In genomic region chr7:46651070-46651469, GRCh38 we compare ENCODE assay signal across 18 cellular contexts.
DNase-seq lines count a peak whose midpoint lies in the region; ATAC-seq, FAIRE-seq and TF ChIP-seq lines count a peak whose summit lies in the region.
"Had no signal": no experiment of that assay in that cellular context is flagged by ENCODE, and none has a peak within 500 bp of the region (broad histone marks: within the 10 kb centered on the region; RNA-seq: fewer than 3 reads in every experiment).

No MANE protein-coding gene starts in this region.

- peak; percentile 99 for FAIRE-seq in bronchial epithelial cell (lab: Jason Lieb, UNC)
- FAIRE-seq: astrocyte, colon, G401.6, TTC549 had no signal

- peak; percentile 97 for ATAC-seq in left colon
- ATAC-seq: natural killer cell treated with Interleukin-12 subunit alpha and Interleukin-12 subunit beta and Interleukin-15 and Interleukin-18, amount 100 ng/mL, for 72 hours had no signal

- peak; percentile 39 for DNase-seq in M059J (ENCODE audit: low read depth)
- peak; percentile 98 for DNase-seq in bronchial epithelial cell (ENCODE audit: low read depth)
- peak in 1 of 2 donors; percentile 74 for DNase-seq in left colon
- DNase-seq in type B pancreatic cell (ENCODE audit: extremely low spot score, unreplicated experiment): no peak
- DNase-seq in activated T-cell treated with anti-CD3 and anti-CD28 coated beads, Interleukin-2, amount 50 U/mL, for 24 hours: no peak
- DNase-seq in NOMO-1 treated with dmso at 0.1 percent for 144 hours (lab: John Stamatoyannopoulos, UW; ENCODE audit: unreplicated experiment): no peak
- no peak for DNase-seq in HuH-7 (ENCODE audit: low spot score)
- DNase-seq: activated CD4-positive, alpha-beta T cell treated with anti-CD3 and anti-CD28 coated beads, Interleukin-2, amount 10 ng/mL, durations not matched to agents 7 days and 5 days; activated naive CD4-positive, alpha-beta T cell treated with anti-CD3 and anti-CD28 coated beads, Interleukin-2, amount 10 ng/mL, durations not matched to agents 7 days and 5 days; AML-193; NCI-H1105; NCI-H748 treated with DMSO at 0.1 percent for 48 hours; stimulated activated CD4-positive, alpha-beta T cell treated with anti-CD3 and anti-CD28 coated beads, Interleukin-4, amount 100 ng/mL, for 1 hour had no signal

- intact Hi-C loops in left colon (cut with DNase I, micrococcal nuclease): no loop called here

- peaks cover 6% of the 10 kb centered on the region for H3K36me3 Mint-ChIP-seq in type B pancreatic cell
- no peaks in the 10 kb centered on the region for H3K36me3 Mint-ChIP-seq in activated T-cell treated with anti-CD3 and anti-CD28 coated beads, Interleukin-2, amount 50 U/mL, for 24 hours (ENCODE audit: low read depth)
- H3K36me3 Mint-ChIP-seq: activated naive CD4-positive, alpha-beta T cell treated with anti-CD3 and anti-CD28 coated beads, Interleukin-2, amount 10 ng/mL, durations not matched to agents 7 days and 5 days; natural killer cell treated with Interleukin-12 subunit alpha and Interleukin-12 subunit beta and Interleukin-15 and Interleukin-18, amount 100 ng/mL, for 72 hours had no signal

- H3K4me1 Mint-ChIP-seq in type B pancreatic cell (ENCODE audit: unreplicated experiment): peaks cover 9% of the 10 kb centered on the region
- no peaks in the 10 kb centered on the region for H3K4me1 Mint-ChIP-seq in activated T-cell treated with anti-CD3 and anti-CD28 coated beads, Interleukin-2, amount 50 U/mL, for 24 hours (ENCODE audit: low read depth)
- H3K4me1 Mint-ChIP-seq: activated CD4-positive, alpha-beta T cell treated with anti-CD3 and anti-CD28 coated beads, Interleukin-2, amount 10 ng/mL, durations not matched to agents 7 days and 5 days; activated naive CD4-positive, alpha-beta T cell treated with anti-CD3 and anti-CD28 coated beads, Interleukin-2, amount 10 ng/mL, durations not matched to agents 7 days and 5 days had no signal

- H3K27me3 Mint-ChIP-seq in type B pancreatic cell: no peaks in the 10 kb centered on the region
- H3K27me3 Mint-ChIP-seq in activated T-cell treated with anti-CD3 and anti-CD28 coated beads, Interleukin-2, amount 50 U/mL, for 24 hours: no peaks in the 10 kb centered on the region
- H3K27me3 Mint-ChIP-seq: activated CD4-positive, alpha-beta T cell treated with anti-CD3 and anti-CD28 coated beads, Interleukin-2, amount 10 ng/mL, durations not matched to agents 7 days and 5 days; activated naive CD4-positive, alpha-beta T cell treated with anti-CD3 and anti-CD28 coated beads, Interleukin-2, amount 10 ng/mL, durations not matched to agents 7 days and 5 days; natural killer cell treated with Interleukin-12 subunit alpha and Interleukin-12 subunit beta and Interleukin-15 and Interleukin-18, amount 100 ng/mL, for 72 hours had no signal

- H3K4me3 ChIP-seq in bronchial epithelial cell (ENCODE audit: low read depth, low read length): no peak overlapping the region

- peaks cover 22% of the 10 kb centered on the region for H3K9me3 Mint-ChIP-seq in type B pancreatic cell
- peaks cover 9% of the 10 kb centered on the region for H3K9me3 Mint-ChIP-seq in activated T-cell treated with anti-CD3 and anti-CD28 coated beads, Interleukin-2, amount 50 U/mL, for 24 hours

- TF ChIP-seq CTCF in bronchial epithelial cell (IDR thresholded peaks at IDR 0.05; ENCODE audit: insufficient read depth, low read length, severe bottlenecking) (no peak), type B pancreatic cell (conservative IDR thresholded peaks at IDR 0.05) (no peak)

- no peaks in the 10 kb centered on the region for H3K36me3 ChIP-seq in bronchial epithelial cell (ENCODE audit: control insufficient read depth, insufficient read depth, low read length)

- H3K27me3 ChIP-seq in bronchial epithelial cell (ENCODE audit: control insufficient read depth, insufficient read depth, low read length): no peaks in the 10 kb centered on the region

- peak overlapping the region; percentile 75 for H3K4me3 Mint-ChIP-seq in type B pancreatic cell
- no peak overlapping the region for H3K4me3 Mint-ChIP-seq in activated T-cell treated with anti-CD3 and anti-CD28 coated beads, Interleukin-2, amount 50 U/mL, for 24 hours
- H3K4me3 Mint-ChIP-seq: activated CD4-positive, alpha-beta T cell treated with anti-CD3 and anti-CD28 coated beads, Interleukin-2, amount 10 ng/mL, durations not matched to agents 7 days and 5 days; activated naive CD4-positive, alpha-beta T cell treated with anti-CD3 and anti-CD28 coated beads, Interleukin-2, amount 10 ng/mL, durations not matched to agents 7 days and 5 days; natural killer cell treated with Interleukin-12 subunit alpha and Interleukin-12 subunit beta and Interleukin-15 and Interleukin-18, amount 100 ng/mL, for 72 hours had no signal

- peak overlapping the region; percentile 100 for H3K27ac Mint-ChIP-seq in type B pancreatic cell
- no peak overlapping the region for H3K27ac Mint-ChIP-seq in activated T-cell treated with anti-CD3 and anti-CD28 coated beads, Interleukin-2, amount 50 U/mL, for 24 hours
- H3K27ac Mint-ChIP-seq: activated CD4-positive, alpha-beta T cell treated with anti-CD3 and anti-CD28 coated beads, Interleukin-2, amount 10 ng/mL, durations not matched to agents 7 days and 5 days; activated naive CD4-positive, alpha-beta T cell treated with anti-CD3 and anti-CD28 coated beads, Interleukin-2, amount 10 ng/mL, durations not matched to agents 7 days and 5 days; natural killer cell treated with Interleukin-12 subunit alpha and Interleukin-12 subunit beta and Interleukin-15 and Interleukin-18, amount 100 ng/mL, for 72 hours had no signal

Comparison
In these comparisons a context has a peak if more than half of its experiments do, and no peak if none do; other contexts are left out.
1. DNase-seq: peak in M059J (single experiment) and bronchial epithelial cell (single experiment); none in type B pancreatic cell (single experiment), activated T-cell treated with anti-CD3 and anti-CD28 coated beads, Interleukin-2, amount 50 U/mL, for 24 hours (single experiment), NOMO-1 treated with dmso at 0.1 percent for 144 hours (single experiment) and HuH-7 (single experiment).